Comparison of ENCODE assay signal across 18 cellular contexts in genomic region chr6:12222405-12223366, GRCh38.
"Had no signal": no experiment of that assay in that cellular context is flagged by ENCODE, and none has a peak within 500 bp of the region (broad histone marks: within the 10 kb centered on the region; RNA-seq: fewer than 3 reads in every experiment).

No MANE protein-coding gene starts in this region.

- H3K4me3 ChIP-seq: ascending aorta, heart right ventricle, mucosa of descending colon, spleen, testis, upper lobe of right lung had no signal

- H3K9me3 ChIP-seq: ascending aorta, heart right ventricle, mucosa of descending colon, SK-N-SH, spleen, testis, upper lobe of right lung had no signal

- DNase-seq: activated CD4-positive, CD25-positive, alpha-beta regulatory T cell treated with anti-CD3 and anti-CD28 coated beads, Interleukin-2, amount 50 U/mL, for 72 hours; activated naive CD4-positive, alpha-beta T cell treated with Interleukin-2 at 50 U/mL for 16 hours; activated T-cell treated with anti-CD3 and anti-CD28 coated beads for 4 hours; heart right ventricle; mucosa of descending colon; naive thymus-derived CD4-positive, alpha-beta T cell; SK-N-SH; spleen; T-cell; T-helper 9 cell; testis; upper lobe of right lung had no signal

- H3K27me3 ChIP-seq: ascending aorta, heart right ventricle, spleen, testis, upper lobe of right lung had no signal

- ATAC-seq: activated T-helper 17 cell treated with anti-CD3 and anti-CD28 coated beads, Interleukin-2, amount 50 U/mL, for 72 hours; heart right ventricle; left lobe of liver; mucosa of descending colon; naive thymus-derived CD4-positive, alpha-beta T cell; sciatic nerve; T-cell; upper lobe of right lung had no signal

- H3K4me1 ChIP-seq: ascending aorta, heart right ventricle, spleen, testis, upper lobe of right lung had no signal

- H3K27ac ChIP-seq: ascending aorta, heart right ventricle, spleen, testis, upper lobe of right lung had no signal

- FAIRE-seq: endometrium, frontal cortex had no signal

- H3K36me3 ChIP-seq: ascending aorta, heart right ventricle, spleen, upper lobe of right lung had no signal

- H3K4me2 ChIP-seq: SK-N-SH had no signal

- H3K9ac ChIP-seq: SK-N-SH had no signal
